Comparison of ENCODE assay signal across 30 cellular contexts in the genomic region with DNA sequence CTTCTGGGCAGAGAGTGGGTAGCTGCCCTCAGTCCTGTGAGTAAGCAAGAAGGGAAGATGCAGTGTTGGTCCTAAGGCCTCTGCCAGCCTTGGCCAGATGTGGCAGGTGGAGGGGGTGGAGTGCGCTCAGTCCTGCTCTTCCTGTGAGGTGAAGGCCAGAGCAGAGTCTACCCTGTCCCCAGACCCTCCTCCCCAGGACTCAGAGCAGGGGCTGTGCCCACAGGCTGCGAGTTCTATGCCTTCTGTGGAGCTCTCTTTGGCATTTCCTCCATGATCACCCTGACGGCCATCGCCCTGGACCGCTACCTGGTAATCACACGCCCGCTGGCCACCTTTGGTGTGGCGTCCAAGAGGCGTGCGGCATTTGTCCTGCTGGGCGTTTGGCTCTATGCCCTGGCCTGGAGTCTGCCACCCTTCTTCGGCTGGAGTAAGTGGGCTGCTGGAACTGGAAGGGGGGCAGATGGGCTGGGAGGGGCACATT. TPM values are rescaled to one million over a fixed set of nuclear protein-coding genes. Genes with fewer than 3 reads are reported as not detected.
DNase-seq lines count a peak whose midpoint lies in the region; ATAC-seq and TF ChIP-seq lines count a peak whose summit lies in the region.
"Had no signal": no experiment of that assay in that cellular context is flagged by ENCODE, and none has a peak within 500 bp of the region (broad histone marks: within the 10 kb centered on the region; RNA-seq: fewer than 3 reads in every experiment).

No MANE protein-coding gene starts in this region.

- POLR2A ChIA-PET in IMR-90 (lab: Charles Lee; ENCODE audit: unreplicated experiment): no interaction called here

- no peak overlapping the region for H2BK5ac ChIP-seq in IMR-90 (ENCODE audit: low read depth, low read length, poor library complexity, severe bottlenecking)

- ATAC-seq in IMR-90 (ENCODE audit: low read depth): no peak
- no peak for ATAC-seq in sciatic nerve
- no peak for ATAC-seq in HG03196 (IDR thresholded peaks at IDR 0.05; ENCODE audit: unreplicated experiment)
- ATAC-seq: esophagus mucosa; right lobe of liver; stimulated activated memory B cell treated with anti-CD40 and anti-IgM and Interleukin-4, amounts not matched to agents 10 μg/mL and 1 μg/mL and 100 μg/mL, for 72 hours had no signal

- no peaks in the 10 kb centered on the region for H3K9me3 ChIP-seq in IMR-90 (ENCODE audit: control insufficient read depth, insufficient read depth, low read length)
- no peaks in the 10 kb centered on the region for H3K9me3 ChIP-seq in MG63
- H3K9me3 ChIP-seq: breast epithelium, ovary, right lobe of liver had no signal

- no peak overlapping the region for H3K4ac ChIP-seq in IMR-90 (ENCODE audit: low read depth, low read length)

- no peak overlapping the region for H3K56ac ChIP-seq in IMR-90 (ENCODE audit: extremely low read depth, insufficient read depth, low read length)

- no peak overlapping the region for H3K9ac ChIP-seq in IMR-90 (ENCODE audit: low read depth, low read length)

- H3K36me3 ChIP-seq in IMR-90 (ENCODE audit: control insufficient read depth, insufficient read depth, low read length): no peaks in the 10 kb centered on the region
- no peaks in the 10 kb centered on the region for H3K36me3 ChIP-seq in MG63
- H3K36me3 ChIP-seq: breast epithelium, ovary, right lobe of liver, WERI-Rb-1 had no signal

- TF ChIP-seq RAD21 in IMR-90 (IDR thresholded peaks at IDR 0.05; ENCODE audit: low read length): no peak

- H2BK120ac ChIP-seq in IMR-90 (ENCODE audit: low read depth, low read length): no peak overlapping the region

- CTCF ChIA-PET in IMR-90 (lab: Yijun Ruan, JAX): no interaction called here

- no peak overlapping the region for H3K4me3 ChIP-seq in IMR-90 (ENCODE audit: insufficient read depth, low read depth, low read length)
- no peak overlapping the region for H3K4me3 ChIP-seq in MG63
- H3K4me3 ChIP-seq: breast epithelium, ovary, right lobe of liver had no signal

- H3K4me2 ChIP-seq in IMR-90 (ENCODE audit: low read depth, low read length): no peak overlapping the region

- no peak overlapping the region for H3K18ac ChIP-seq in IMR-90 (ENCODE audit: low read depth, low read length)

- no peak overlapping the region for H4K91ac ChIP-seq in IMR-90 (ENCODE audit: insufficient read depth, low read depth, low read length)

- H3K27me3 ChIP-seq in IMR-90 (ENCODE audit: control insufficient read depth, insufficient read depth, low read length): no peaks in the 10 kb centered on the region; the same call in 1 of the 2 replicates
- H3K27me3 ChIP-seq in MG63: no peaks in the 10 kb centered on the region
- H3K27me3 ChIP-seq: breast epithelium, ovary, right lobe of liver had no signal

- 0 out of 2 replicates have a peak overlapping the region, but pooled peaks have one; percentile 26 for H2AK5ac ChIP-seq in IMR-90 (ENCODE audit: low read depth, low read length)

- H2AK9ac ChIP-seq in IMR-90 (replicated peaks; ENCODE audit: low read depth, low read length, poor library complexity): no peak overlapping the region

- DNase-seq in NCI-H146 (lab: John Stamatoyannopoulos, UW): peak; percentile 19
- DNase-seq in NCI-H146 treated with DMSO at 0.1 percent for 48 hours (lab: John Stamatoyannopoulos, UW; ENCODE audit: unreplicated experiment): no peak
- no peak for DNase-seq in IMR-90
- peak; percentile 48 for DNase-seq in islet precursor cell
- peak; percentile 31 for DNase-seq in sciatic nerve (ENCODE audit: low spot score)
- no peak for DNase-seq in MG63
- no peak for DNase-seq in glomerular visceral epithelial cell (ENCODE audit: extremely low spot score)
- DNase-seq: activated CD4-positive, alpha-beta T cell treated with anti-CD3 and anti-CD28 coated beads, Interleukin-2, amount 10 ng/mL, durations not matched to agents 24 days and 14 days; activated naive CD4-positive, alpha-beta T cell treated with Interleukin-2 at 50 U/mL for 16 hours; activated T-cell treated with anti-CD3 and anti-CD28 coated beads, Interleukin-2, amount 50 U/mL, for 24 hours; amniotic stem cell; Calu3; cortex of kidney; foreskin fibroblast; Karpas-422; NCI-H1694; NCI-H510A; stimulated activated CD4-positive, alpha-beta T cell treated with anti-CD3 and anti-CD28 coated beads, Interleukin-4, amount 100 ng/mL, for 4 hours; WERI-Rb-1 had no signal

- dilution Hi-C loops in IMR-90 (cut with HindIII; ENCODE audit: low sequenced_read_pairs, unreplicated experiment): no loop called here

- H2BK15ac ChIP-seq in IMR-90 (ENCODE audit: low read depth, low read length): no peak overlapping the region

- 76% methylated on average over 4 of the region's 12 CpGs; no CpG with 5 or more reads in 1 of the 2 experiments for WGBS in IMR-90 (ENCODE audit: extremely low coverage in 2 of 2, insufficient read length in 1 of 2), 2 experiments

- no TSS peak for BruUV-seq in IMR-90 (replicated peaks; lab: Mats Ljungman, UMichigan)

- no peak overlapping the region for H3K23ac ChIP-seq in IMR-90 (ENCODE audit: low read depth, low read length)

- TF ChIP-seq CTCF in IMR-90 (conservative IDR thresholded peaks at IDR 0.05; ENCODE audit: low read depth, low read length): no peak

- H3K79me1 ChIP-seq in IMR-90 (ENCODE audit: low read depth in 1 of 2, low read length in 2 of 2): no peaks in the 10 kb centered on the region

- no peaks in the 10 kb centered on the region for H4K20me1 ChIP-seq in IMR-90 (ENCODE audit: insufficient read depth, low read length)

- peaks cover 13% of the 10 kb centered on the region for H3K9me1 ChIP-seq in IMR-90 (ENCODE audit: insufficient read depth, low read length)

- intact Hi-C loops in IMR-90 (cut with micrococcal nuclease): no loop called here
- intact Hi-C loops in sciatic nerve (cut with DNase I): no loop called here

- H3K27ac ChIP-seq in IMR-90 (ENCODE audit: insufficient read depth, low read length): no peak overlapping the region
- H3K27ac ChIP-seq: 22Rv1, breast epithelium, C4-2B, ovary, right lobe of liver, WERI-Rb-1 had no signal

- TF ChIP-seq POLR2A in IMR-90 (IDR thresholded peaks at IDR 0.05; ENCODE audit: low read depth, low read length): no peak

- no peak overlapping the region for H4K8ac ChIP-seq in IMR-90 (ENCODE audit: low read depth in 2 of 2, low read length in 2 of 2)

- H2AFZ ChIP-seq in IMR-90 (replicated peaks; ENCODE audit: low read length, poor library complexity): no peak overlapping the region

- H2BK20ac ChIP-seq in IMR-90 (ENCODE audit: low read depth, low read length): no peak overlapping the region

- in situ Hi-C loops in IMR-90 (cut with MboI; ENCODE audit: low sequenced_read_pairs): no loop called here

- no peak overlapping the region for H3K14ac ChIP-seq in IMR-90 (replicated peaks; ENCODE audit: low read depth, low read length)

- peaks cover 2% of the 10 kb centered on the region; the same call in 1 of the 2 replicates for H3K4me1 ChIP-seq in IMR-90 (ENCODE audit: control insufficient read depth, insufficient read depth, low read length)
- H3K4me1 ChIP-seq: breast epithelium, right lobe of liver had no signal

- H4K5ac ChIP-seq in IMR-90 (ENCODE audit: low read depth, low read length): no peak overlapping the region

TF ChIP-seq in IMR-90, 13 proteins besides CTCF, POLR2A, EP300 and RAD21:
- no peak for TF ChIP-seq CHD1 (IDR thresholded peaks at IDR 0.05; ENCODE audit: low read depth, low read length)
- no peak for TF ChIP-seq FOS (IDR thresholded peaks at IDR 0.05; ENCODE audit: low read depth, low read length)
- no peak for TF ChIP-seq MXI1 (IDR thresholded peaks at IDR 0.05; ENCODE audit: borderline replicate concordance, low read depth, low read length)

RNA-seq across cellular contexts. Expression of a gene that starts 4.0 kb away (rescaled TPM):
- total RNA-seq in IMR-90 (2012; rRNA removed) (not detected in 2 replicates), sciatic nerve (0.18 TPM)
- 0.03 TPM in 1 of 2 replicates, not detected in the other for polyA plus RNA-seq in IMR-90 (2012; rRNA removed)
- not detected in 2 replicates for polyA plus RNA-seq in IMR-90 (2012; cell fraction: cytosol; rRNA removed)
- 0.04 and 0.05 TPM in 2 replicates for polyA plus RNA-seq in IMR-90 (2012; cell fraction: nucleus; rRNA removed; ENCODE audit: low replicate concordance)
- not detected in 2 replicates for total RNA-seq in MG63 (2014; rRNA removed; shearing (Covaris generic); ENCODE audit: low replicate concordance)
- total RNA-seq: activated CD4-positive, alpha-beta T cell treated with anti-CD3 and anti-CD28 coated beads, Interleukin-2, amount 10 ng/mL, durations not matched to agents 24 days and 14 days; breast epithelium; Calu3; Daoy; esophagus mucosa; liver; mononuclear cell; ovary; right lobe of liver had no signal
- polyA plus RNA-seq: liver had no signal

RNA-seq across cellular contexts. Expression of a gene that starts 10.0 kb away (rescaled TPM):
- total RNA-seq in IMR-90 (2012; rRNA removed): 0.28 and 0.36 TPM in 2 replicates
- 2.6 and 3.2 TPM in 2 replicates for polyA plus RNA-seq in IMR-90 (2012; rRNA removed)
- polyA plus RNA-seq in IMR-90 (2012; cell fraction: cytosol; rRNA removed): 1.6 and 1.7 TPM in 2 replicates
- 2.6 and 4.0 TPM in 2 replicates for polyA plus RNA-seq in IMR-90 (2012; cell fraction: nucleus; rRNA removed; ENCODE audit: low replicate concordance)
- 4.9 TPM for total RNA-seq in sciatic nerve
- not detected in 2 replicates for total RNA-seq in MG63 (2014; rRNA removed; shearing (Covaris generic); ENCODE audit: low replicate concordance)
- total RNA-seq: activated CD4-positive, alpha-beta T cell treated with anti-CD3 and anti-CD28 coated beads, Interleukin-2, amount 10 ng/mL, durations not matched to agents 24 days and 14 days; Calu3; Daoy; mononuclear cell had no signal

Comparison
In these comparisons a context has a peak if more than half of its experiments do, and no peak if none do; other contexts are left out.
1. DNase-seq: peak in NCI-H146 (single experiment), islet precursor cell (single experiment) and sciatic nerve (single experiment); none in NCI-H146 treated with DMSO at 0.1 percent for 48 hours (single experiment), IMR-90 (single experiment), MG63 (single experiment) and glomerular visceral epithelial cell (single experiment).